Comparison of ENCODE assay signal across 1 cellular context in genomic region chr5:65035212-65036206, GRCh38.
TF ChIP-seq lines count a peak whose summit lies in the region.

No MANE protein-coding gene starts in this region.

TF ChIP-seq in WTC11, 78 proteins besides CTCF, POLR2A, EP300 and RAD21 (continued from another document and continues in another):
- TF ChIP-seq FOXP4 (CRISPR knock-in tag; IDR thresholded peaks at IDR 0.05) = no peak
- no peak for TF ChIP-seq IRF2 (CRISPR knock-in tag; IDR thresholded peaks at IDR 0.05; ENCODE audit: borderline replicate concordance, low read depth)
- TF ChIP-seq NR3C1 (CRISPR knock-in tag; conservative IDR thresholded peaks at IDR 0.05; ENCODE audit: low read depth) = no peak
- no peak for TF ChIP-seq OVOL2 (CRISPR knock-in tag; IDR thresholded peaks at IDR 0.05; ENCODE audit: borderline replicate concordance)
- peak; percentile 17; the same call in 1 of the 2 replicates for TF ChIP-seq TEAD1 (CRISPR knock-in tag; IDR thresholded peaks at IDR 0.05)
- TF ChIP-seq TCF7 (CRISPR knock-in tag; IDR thresholded peaks at IDR 0.05; ENCODE audit: low read depth) = no peak
- no peak for TF ChIP-seq ZNF671 (CRISPR knock-in tag; IDR thresholded peaks at IDR 0.05)
- TF ChIP-seq ZNF219 (CRISPR knock-in tag; IDR thresholded peaks at IDR 0.05; ENCODE audit: borderline replicate concordance) = no peak
- peak; percentile 93 for TF ChIP-seq ZBTB21 (CRISPR knock-in tag; IDR thresholded peaks at IDR 0.05; ENCODE audit: borderline replicate concordance)
- peak; percentile 50; the same call in 1 of the 2 replicates for TF ChIP-seq MAX (CRISPR knock-in tag; IDR thresholded peaks at IDR 0.05)
- TF ChIP-seq ATF3 (CRISPR knock-in tag; conservative IDR thresholded peaks at IDR 0.05) = no peak
- no peak for TF ChIP-seq NR1H2 (CRISPR knock-in tag; IDR thresholded peaks at IDR 0.05)
- no peak for TF ChIP-seq ZNF281 (CRISPR knock-in tag; IDR thresholded peaks at IDR 0.05)
- TF ChIP-seq ZNF396 (CRISPR knock-in tag; IDR thresholded peaks at IDR 0.05; ENCODE audit: borderline replicate concordance) = no peak
- no peak for TF ChIP-seq PRDM15 (CRISPR knock-in tag; IDR thresholded peaks at IDR 0.05)
- TF ChIP-seq ZNF425 (CRISPR knock-in tag; conservative IDR thresholded peaks at IDR 0.05) = no peak
- TF ChIP-seq SMAD3 (CRISPR knock-in tag; IDR thresholded peaks at IDR 0.05; ENCODE audit: borderline replicate concordance) = peak; percentile 58; the same call in 1 of the 2 replicates
- no peak for TF ChIP-seq FOXJ3 (CRISPR knock-in tag; IDR thresholded peaks at IDR 0.05; ENCODE audit: borderline replicate concordance)
- TF ChIP-seq RELA (CRISPR knock-in tag; IDR thresholded peaks at IDR 0.05; ENCODE audit: borderline replicate concordance) = no peak
- TF ChIP-seq EMX1 (CRISPR knock-in tag; IDR thresholded peaks at IDR 0.05) = no peak
- no peak for TF ChIP-seq NR2C2 (CRISPR knock-in tag; IDR thresholded peaks at IDR 0.05)
- TF ChIP-seq GABPB1 (CRISPR knock-in tag; IDR thresholded peaks at IDR 0.05) = no peak
- no peak; the same call in 1 of the 2 replicates for TF ChIP-seq E2F4 (CRISPR knock-in tag; IDR thresholded peaks at IDR 0.05; ENCODE audit: borderline replicate concordance, low read depth)
- peak; percentile 67 for TF ChIP-seq SP1 (CRISPR knock-in tag; conservative IDR thresholded peaks at IDR 0.05)
- TF ChIP-seq ZSCAN18 (CRISPR knock-in tag; IDR thresholded peaks at IDR 0.05) = no peak
- TF ChIP-seq CBFB (CRISPR knock-in tag; IDR thresholded peaks at IDR 0.05; ENCODE audit: low read depth) = no peak
- TF ChIP-seq NFE2L1 (CRISPR knock-in tag; IDR thresholded peaks at IDR 0.05) = peak; percentile 77; the same call in 1 of the 2 replicates
- TF ChIP-seq IRF1 (CRISPR knock-in tag; IDR thresholded peaks at IDR 0.05) = no peak; the same call in 1 of the 2 replicates
- TF ChIP-seq AR (CRISPR knock-in tag; IDR thresholded peaks at IDR 0.05) = no peak
- no peak for TF ChIP-seq ERG (CRISPR knock-in tag; IDR thresholded peaks at IDR 0.05)
- TF ChIP-seq STAT6 (CRISPR knock-in tag; conservative IDR thresholded peaks at IDR 0.05; ENCODE audit: low read depth) = no peak
- TF ChIP-seq SMAD4 (CRISPR knock-in tag; IDR thresholded peaks at IDR 0.05) = no peak
- no peak for TF ChIP-seq ZNF317 (CRISPR knock-in tag; IDR thresholded peaks at IDR 0.05; ENCODE audit: borderline replicate concordance, low read depth)
